ENCODE assay signal across 1 cellular context in the genomic region with DNA sequence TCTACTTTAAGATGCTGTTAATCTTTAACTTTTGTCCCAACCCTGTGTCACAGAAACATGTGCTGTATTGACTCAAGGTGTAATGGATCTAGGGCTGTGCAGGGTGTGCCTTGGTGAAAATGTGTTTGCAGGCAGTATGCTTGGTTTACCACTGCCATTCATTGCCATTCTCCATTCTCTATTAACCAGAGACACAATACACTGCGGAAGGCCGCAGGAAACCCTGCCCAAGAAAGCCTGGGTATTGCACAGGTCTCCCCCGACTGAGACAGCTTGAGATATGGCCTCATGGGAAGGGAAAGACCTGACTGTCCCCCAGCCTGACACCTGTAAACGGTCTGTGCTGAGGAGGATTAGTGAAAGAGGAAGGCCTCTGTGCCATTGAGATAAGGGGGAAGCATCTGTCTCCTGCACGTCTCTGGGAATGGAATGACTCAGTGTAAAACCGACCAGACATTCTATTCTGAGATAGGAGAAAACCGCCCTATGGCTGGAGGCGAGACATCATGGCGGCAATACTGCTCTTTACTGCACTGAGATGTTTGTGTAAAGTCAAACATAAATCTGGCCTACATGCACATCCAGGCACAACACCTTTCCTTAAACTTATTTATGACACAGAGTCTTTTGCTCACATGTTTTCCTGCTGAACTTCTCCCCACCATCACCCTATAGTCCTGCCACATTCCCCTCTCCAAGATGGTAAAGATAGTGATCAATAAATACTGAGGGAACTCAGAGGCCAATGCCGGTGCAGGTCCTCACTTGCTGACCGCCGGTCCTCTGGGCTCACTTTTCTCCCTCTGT.
TF ChIP-seq lines count a peak whose summit lies in the region.

No MANE protein-coding gene starts in this region.

TF ChIP-seq in K562, 482 proteins besides CTCF, POLR2A, EP300 and RAD21 (continued from another document and continues in another):
- TF ChIP-seq, protein P1, sequence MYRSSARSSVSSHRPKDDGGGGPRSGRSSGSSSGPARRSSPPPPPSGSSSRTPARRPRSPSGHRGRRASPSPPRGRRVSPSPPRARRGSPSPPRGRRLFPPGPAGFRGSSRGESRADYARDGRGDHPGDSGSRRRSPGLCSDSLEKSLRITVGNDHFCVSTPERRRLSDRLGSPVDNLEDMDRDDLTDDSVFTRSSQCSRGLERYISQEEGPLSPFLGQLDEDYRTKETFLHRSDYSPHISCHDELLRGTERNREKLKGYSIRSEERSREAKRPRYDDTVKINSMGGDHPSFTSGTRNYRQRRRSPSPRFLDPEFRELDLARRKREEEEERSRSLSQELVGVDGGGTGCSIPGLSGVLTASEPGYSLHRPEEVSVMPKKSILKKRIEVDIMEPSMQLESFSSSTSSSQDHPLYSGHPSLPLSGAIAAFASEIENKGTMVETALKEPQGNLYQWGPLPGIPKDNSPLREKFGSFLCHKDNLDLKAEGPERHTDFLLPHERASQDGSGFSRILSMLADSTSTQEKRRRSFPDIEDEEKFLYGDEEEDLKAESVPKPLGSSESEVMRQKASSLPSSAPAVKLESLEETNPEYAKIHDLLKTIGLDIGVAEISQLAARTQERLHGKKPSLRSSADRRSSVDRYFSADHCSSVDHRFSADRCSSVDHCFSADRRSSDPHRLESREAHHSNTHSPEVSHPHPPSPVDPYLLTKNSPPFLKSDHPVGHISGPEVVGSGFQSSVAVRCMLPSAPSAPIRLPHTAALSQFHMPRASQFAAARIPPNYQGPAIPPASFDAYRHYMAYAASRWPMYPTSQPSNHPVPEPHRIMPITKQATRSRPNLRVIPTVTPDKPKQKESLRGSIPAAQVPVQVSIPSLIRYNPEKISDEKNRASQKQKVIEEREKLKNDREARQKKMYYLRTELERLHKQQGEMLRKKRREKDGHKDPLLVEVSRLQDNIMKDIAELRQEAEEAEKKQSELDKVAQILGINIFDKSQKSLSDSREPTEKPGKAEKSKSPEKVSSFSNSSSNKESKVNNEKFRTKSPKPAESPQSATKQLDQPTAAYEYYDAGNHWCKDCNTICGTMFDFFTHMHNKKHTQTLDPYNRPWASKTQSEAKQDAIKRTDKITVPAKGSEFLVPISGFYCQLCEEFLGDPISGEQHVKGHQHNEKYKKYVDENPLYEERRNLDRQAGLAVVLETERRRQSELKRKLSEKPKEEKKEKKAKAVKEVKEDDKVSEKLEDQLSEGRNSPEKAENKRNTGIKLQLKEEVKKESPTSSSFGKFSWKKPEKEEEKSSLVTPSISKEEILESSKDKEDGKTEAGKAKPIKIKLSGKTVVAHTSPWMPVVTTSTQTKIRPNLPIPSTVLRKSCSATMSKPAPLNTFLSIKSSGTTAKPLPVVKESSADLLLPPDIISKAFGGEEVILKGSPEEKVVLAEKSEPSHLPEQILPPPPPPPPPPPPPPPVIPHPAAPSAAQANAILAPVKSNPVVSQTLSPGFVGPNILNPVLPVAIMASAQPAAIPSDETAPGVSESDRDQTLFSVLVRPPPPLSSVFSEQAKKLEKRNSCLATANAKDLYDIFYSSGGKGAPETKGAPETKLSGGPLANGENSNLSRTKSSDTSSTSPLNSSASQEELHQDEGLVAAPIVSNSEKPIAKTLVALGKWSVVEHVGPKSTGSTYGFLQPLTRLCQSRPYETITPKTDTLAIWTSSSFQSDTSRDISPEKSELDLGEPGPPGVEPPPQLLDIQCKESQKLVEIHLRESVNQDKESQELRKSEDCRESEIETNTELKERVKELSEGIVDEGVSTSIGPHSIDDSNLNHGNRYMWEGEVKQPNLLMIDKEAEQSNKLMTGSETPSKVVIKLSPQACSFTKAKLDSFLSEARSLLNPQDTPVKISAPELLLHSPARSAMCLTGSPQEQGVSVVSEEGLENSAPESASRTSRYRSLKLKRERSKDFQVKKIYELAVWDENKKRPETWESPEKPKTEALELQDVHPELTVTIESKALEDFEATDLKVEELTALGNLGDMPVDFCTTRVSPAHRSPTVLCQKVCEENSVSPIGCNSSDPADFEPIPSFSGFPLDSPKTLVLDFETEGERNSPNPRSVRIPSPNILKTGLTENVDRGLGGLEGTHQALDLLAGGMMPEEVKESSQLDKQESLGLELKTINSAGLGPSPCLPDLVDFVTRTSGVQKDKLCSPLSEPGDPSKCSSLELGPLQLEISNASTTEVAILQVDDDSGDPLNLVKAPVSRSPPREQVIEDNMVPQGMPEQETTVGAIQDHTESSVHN (IDR thresholded peaks at IDR 0.05; ENCODE audit: borderline replicate concordance in 1 of 2, low read depth in 1 of 2): peak in 1 of 2 experiments; percentile 74; a peak in 1 of 4 replicates
- no peak for TF ChIP-seq ZNF133 (CRISPR knock-in tag; IDR thresholded peaks at IDR 0.05)
- peak; percentile 93 for TF ChIP-seq MAFG (tag; conservative IDR thresholded peaks at IDR 0.05)
- TF ChIP-seq HNRNPLL (IDR thresholded peaks at IDR 0.05; ENCODE audit: low read depth, low read length, poor library complexity, severe bottlenecking): no peak
- peak; percentile 73; the same call in 1 of the 2 replicates for TF ChIP-seq ZNF175 (CRISPR knock-in tag; IDR thresholded peaks at IDR 0.05; ENCODE audit: low read depth)
- TF ChIP-seq SPI1 (IDR thresholded peaks at IDR 0.05; ENCODE audit: borderline replicate concordance, low read depth, low read length): peak; percentile 97
- 0 out of 2 replicates have a peak, but pooled peaks have one; percentile 5 for TF ChIP-seq NR2C1 (IDR thresholded peaks at IDR 0.05)
- peak; percentile 84 for TF ChIP-seq NR2C1 (tag; IDR thresholded peaks at IDR 0.05)
- TF ChIP-seq CBX1 (IDR thresholded peaks at IDR 0.05; ENCODE audit: low read depth): no peak
- TF ChIP-seq WHSC1 (IDR thresholded peaks at IDR 0.05; ENCODE audit: low read length): no peak
- TF ChIP-seq, protein P2, sequence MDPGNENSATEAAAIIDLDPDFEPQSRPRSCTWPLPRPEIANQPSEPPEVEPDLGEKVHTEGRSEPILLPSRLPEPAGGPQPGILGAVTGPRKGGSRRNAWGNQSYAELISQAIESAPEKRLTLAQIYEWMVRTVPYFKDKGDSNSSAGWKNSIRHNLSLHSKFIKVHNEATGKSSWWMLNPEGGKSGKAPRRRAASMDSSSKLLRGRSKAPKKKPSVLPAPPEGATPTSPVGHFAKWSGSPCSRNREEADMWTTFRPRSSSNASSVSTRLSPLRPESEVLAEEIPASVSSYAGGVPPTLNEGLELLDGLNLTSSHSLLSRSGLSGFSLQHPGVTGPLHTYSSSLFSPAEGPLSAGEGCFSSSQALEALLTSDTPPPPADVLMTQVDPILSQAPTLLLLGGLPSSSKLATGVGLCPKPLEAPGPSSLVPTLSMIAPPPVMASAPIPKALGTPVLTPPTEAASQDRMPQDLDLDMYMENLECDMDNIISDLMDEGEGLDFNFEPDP (CRISPR knock-in tag; IDR thresholded peaks at IDR 0.05): no peak
- peak; percentile 53 for TF ChIP-seq BRD9 (IDR thresholded peaks at IDR 0.05; ENCODE audit: low read depth, partially characterized antibody)
- TF ChIP-seq THRAP3 (IDR thresholded peaks at IDR 0.05; ENCODE audit: borderline replicate concordance): peak; percentile 11; the same call in 1 of the 2 replicates
- no peak for TF ChIP-seq NFXL1 (CRISPR knock-in tag; IDR thresholded peaks at IDR 0.05)
- peak; percentile 87 for TF ChIP-seq LEF1 (IDR thresholded peaks at IDR 0.05)
- TF ChIP-seq ZNF354B (CRISPR knock-in tag; IDR thresholded peaks at IDR 0.05): peak; percentile 45; the same call in 1 of the 2 replicates
- TF ChIP-seq ZNF707 (CRISPR knock-in tag; conservative IDR thresholded peaks at IDR 0.05): no peak
- peak; percentile 80 for TF ChIP-seq CREM (IDR thresholded peaks at IDR 0.05; ENCODE audit: low read depth)
- no peak for TF ChIP-seq PPARD (CRISPR knock-in tag; IDR thresholded peaks at IDR 0.05)
- TF ChIP-seq ZEB2 (IDR thresholded peaks at IDR 0.05): peak; percentile 99
- no peak for TF ChIP-seq DNMT1 (IDR thresholded peaks at IDR 0.05)
- TF ChIP-seq XRCC5 (IDR thresholded peaks at IDR 0.05; ENCODE audit: low read depth, low read length): no peak
- no peak for TF ChIP-seq CBX5 (IDR thresholded peaks at IDR 0.05; ENCODE audit: borderline replicate concordance, low read depth)
- TF ChIP-seq ZNF311 (CRISPR knock-in tag; IDR thresholded peaks at IDR 0.05): no peak; the same call in none of the 2 replicates
- no peak for TF ChIP-seq SIN3B (IDR thresholded peaks at IDR 0.05; ENCODE audit: low read depth)
- TF ChIP-seq, protein P3, sequence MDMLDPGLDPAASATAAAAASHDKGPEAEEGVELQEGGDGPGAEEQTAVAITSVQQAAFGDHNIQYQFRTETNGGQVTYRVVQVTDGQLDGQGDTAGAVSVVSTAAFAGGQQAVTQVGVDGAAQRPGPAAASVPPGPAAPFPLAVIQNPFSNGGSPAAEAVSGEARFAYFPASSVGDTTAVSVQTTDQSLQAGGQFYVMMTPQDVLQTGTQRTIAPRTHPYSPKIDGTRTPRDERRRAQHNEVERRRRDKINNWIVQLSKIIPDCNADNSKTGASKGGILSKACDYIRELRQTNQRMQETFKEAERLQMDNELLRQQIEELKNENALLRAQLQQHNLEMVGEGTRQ (CRISPR knock-in tag; IDR thresholded peaks at IDR 0.05): no peak
- peak; percentile 81 for TF ChIP-seq MTA1 (IDR thresholded peaks at IDR 0.05; ENCODE audit: borderline replicate concordance)
- peak; percentile 98 for TF ChIP-seq TAL1 (IDR thresholded peaks at IDR 0.05)
- no peak for TF ChIP-seq ZSCAN32 (CRISPR knock-in tag; IDR thresholded peaks at IDR 0.05)
- no peak for TF ChIP-seq TFAM (CRISPR knock-in tag; conservative IDR thresholded peaks at IDR 0.05)
- TF ChIP-seq, protein P4, sequence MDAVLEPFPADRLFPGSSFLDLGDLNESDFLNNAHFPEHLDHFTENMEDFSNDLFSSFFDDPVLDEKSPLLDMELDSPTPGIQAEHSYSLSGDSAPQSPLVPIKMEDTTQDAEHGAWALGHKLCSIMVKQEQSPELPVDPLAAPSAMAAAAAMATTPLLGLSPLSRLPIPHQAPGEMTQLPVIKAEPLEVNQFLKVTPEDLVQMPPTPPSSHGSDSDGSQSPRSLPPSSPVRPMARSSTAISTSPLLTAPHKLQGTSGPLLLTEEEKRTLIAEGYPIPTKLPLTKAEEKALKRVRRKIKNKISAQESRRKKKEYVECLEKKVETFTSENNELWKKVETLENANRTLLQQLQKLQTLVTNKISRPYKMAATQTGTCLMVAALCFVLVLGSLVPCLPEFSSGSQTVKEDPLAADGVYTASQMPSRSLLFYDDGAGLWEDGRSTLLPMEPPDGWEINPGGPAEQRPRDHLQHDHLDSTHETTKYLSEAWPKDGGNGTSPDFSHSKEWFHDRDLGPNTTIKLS (IDR thresholded peaks at IDR 0.05; ENCODE audit: borderline replicate concordance, low read depth): peak; percentile 52; the same call in 1 of the 2 replicates
- no peak for TF ChIP-seq HNRNPH1 (optimal IDR thresholded peaks at IDR 0.05; ENCODE audit: low read depth, low read length)
- TF ChIP-seq CEBPG (CRISPR knock-in tag; IDR thresholded peaks at IDR 0.05): 0 out of 2 replicates have a peak, but pooled peaks have one; percentile 44
- no peak for TF ChIP-seq CEBPG (tag; conservative IDR thresholded peaks at IDR 0.05 in 1 of 2, IDR thresholded peaks at IDR 0.05 in 1 of 2)
- peak; percentile 98 for TF ChIP-seq SMARCA4 (IDR thresholded peaks at IDR 0.05)
- peak; percentile 97 for TF ChIP-seq NFIC (IDR thresholded peaks at IDR 0.05)
- TF ChIP-seq GABPB1 (CRISPR knock-in tag; IDR thresholded peaks at IDR 0.05): peak; percentile 49; the same call in 1 of the 2 replicates
- no peak; the same call in 1 of the 2 replicates for TF ChIP-seq ZNF76 (CRISPR knock-in tag; IDR thresholded peaks at IDR 0.05; ENCODE audit: borderline replicate concordance)
- peak; percentile 38; the same call in 1 of the 2 replicates for TF ChIP-seq TAF7 (tag; IDR thresholded peaks at IDR 0.05)
- TF ChIP-seq, protein P5, sequence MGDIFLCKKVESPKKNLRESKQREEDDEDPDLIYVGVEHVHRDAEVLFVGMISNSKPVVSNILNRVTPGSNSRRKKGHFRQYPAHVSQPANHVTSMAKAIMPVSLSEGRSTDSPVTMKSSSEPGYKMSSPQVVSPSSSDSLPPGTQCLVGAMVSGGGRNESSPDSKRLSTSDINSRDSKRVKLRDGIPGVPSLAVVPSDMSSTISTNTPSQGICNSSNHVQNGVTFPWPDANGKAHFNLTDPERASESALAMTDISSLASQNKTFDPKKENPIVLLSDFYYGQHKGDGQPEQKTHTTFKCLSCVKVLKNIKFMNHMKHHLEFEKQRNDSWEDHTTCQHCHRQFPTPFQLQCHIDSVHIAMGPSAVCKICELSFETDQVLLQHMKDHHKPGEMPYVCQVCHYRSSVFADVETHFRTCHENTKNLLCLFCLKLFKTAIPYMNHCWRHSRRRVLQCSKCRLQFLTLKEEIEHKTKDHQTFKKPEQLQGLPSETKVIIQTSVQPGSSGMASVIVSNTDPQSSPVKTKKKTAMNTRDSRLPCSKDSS (IDR thresholded peaks at IDR 0.05; ENCODE audit: low read depth, partially characterized antibody): no peak
- TF ChIP-seq ZNF197 (CRISPR knock-in tag; IDR thresholded peaks at IDR 0.05; ENCODE audit: low read depth): peak; percentile 87
- TF ChIP-seq DACH1 (IDR thresholded peaks at IDR 0.05; ENCODE audit: partially characterized antibody): peak; percentile 70
- TF ChIP-seq, protein P6, sequence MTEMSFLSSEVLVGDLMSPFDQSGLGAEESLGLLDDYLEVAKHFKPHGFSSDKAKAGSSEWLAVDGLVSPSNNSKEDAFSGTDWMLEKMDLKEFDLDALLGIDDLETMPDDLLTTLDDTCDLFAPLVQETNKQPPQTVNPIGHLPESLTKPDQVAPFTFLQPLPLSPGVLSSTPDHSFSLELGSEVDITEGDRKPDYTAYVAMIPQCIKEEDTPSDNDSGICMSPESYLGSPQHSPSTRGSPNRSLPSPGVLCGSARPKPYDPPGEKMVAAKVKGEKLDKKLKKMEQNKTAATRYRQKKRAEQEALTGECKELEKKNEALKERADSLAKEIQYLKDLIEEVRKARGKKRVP (CRISPR knock-in tag; IDR thresholded peaks at IDR 0.05): peak; percentile 84
- no peak for TF ChIP-seq SRF (CRISPR knock-in tag; IDR thresholded peaks at IDR 0.05)
- TF ChIP-seq RUNX1 (IDR thresholded peaks at IDR 0.05; ENCODE audit: low read depth): peak; percentile 40; the same call in 1 of the 2 replicates
- TF ChIP-seq BRF1 (IDR thresholded peaks at IDR 0.05; ENCODE audit: borderline replicate concordance, extremely low read depth, insufficient read length): no peak
- no peak for TF ChIP-seq ZNF830 (CRISPR knock-in tag; IDR thresholded peaks at IDR 0.05)
- peak; percentile 30; the same call in 1 of the 2 replicates for TF ChIP-seq ZNF444 (CRISPR knock-in tag; IDR thresholded peaks at IDR 0.05)
- TF ChIP-seq, protein P7, sequence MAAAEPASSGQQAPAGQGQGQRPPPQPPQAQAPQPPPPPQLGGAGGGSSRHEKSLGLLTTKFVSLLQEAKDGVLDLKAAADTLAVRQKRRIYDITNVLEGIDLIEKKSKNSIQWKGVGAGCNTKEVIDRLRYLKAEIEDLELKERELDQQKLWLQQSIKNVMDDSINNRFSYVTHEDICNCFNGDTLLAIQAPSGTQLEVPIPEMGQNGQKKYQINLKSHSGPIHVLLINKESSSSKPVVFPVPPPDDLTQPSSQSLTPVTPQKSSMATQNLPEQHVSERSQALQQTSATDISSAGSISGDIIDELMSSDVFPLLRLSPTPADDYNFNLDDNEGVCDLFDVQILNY (CRISPR knock-in tag; IDR thresholded peaks at IDR 0.05): no peak
- no peak for TF ChIP-seq TRIM28 (IDR thresholded peaks at IDR 0.05)
- TF ChIP-seq TOE1 (IDR thresholded peaks at IDR 0.05; ENCODE audit: borderline replicate concordance): peak; percentile 55; the same call in 1 of the 2 replicates
- TF ChIP-seq TOE1 (CRISPR knock-in tag; IDR thresholded peaks at IDR 0.05; ENCODE audit: borderline replicate concordance, low read depth): no peak
- peak; percentile 73; the same call in 1 of the 2 replicates for TF ChIP-seq ZNF274 (IDR thresholded peaks at IDR 0.05; ENCODE audit: borderline replicate concordance, low read depth, low read length)
- TF ChIP-seq RBFOX2 (IDR thresholded peaks at IDR 0.05; ENCODE audit: low read depth, low read length): no peak
